7 cellular contexts compared by ENCODE assay signal in the genomic region with DNA sequence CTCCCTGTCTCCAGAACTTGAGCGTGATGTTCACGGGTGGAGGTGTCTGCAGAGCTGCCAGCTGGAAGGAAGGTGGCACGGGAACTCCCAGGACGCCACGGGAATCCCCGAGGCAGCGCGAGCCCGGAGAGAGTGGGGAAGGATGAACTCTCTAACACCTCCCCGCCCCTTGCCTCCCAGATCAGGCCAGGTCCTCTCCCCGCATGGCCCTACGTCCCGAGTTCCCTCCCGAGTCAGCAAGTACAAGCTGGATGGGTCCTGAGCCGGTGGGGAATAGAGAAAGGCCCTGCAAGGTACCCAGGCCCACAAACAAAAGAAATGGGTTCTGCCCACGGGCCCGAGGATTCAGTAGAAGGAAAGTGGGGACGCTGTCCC. TPM values are rescaled to one million over a fixed set of nuclear protein-coding genes. Genes with fewer than 3 reads are reported as not detected.
DNase-seq lines count a peak whose midpoint lies in the region; ATAC-seq and TF ChIP-seq lines count a peak whose summit lies in the region.
"Not testable (repeated sequence)": the region's sequence is repeated elsewhere in the genome, so short reads cannot be mapped to it uniquely, and the experiment has no call there.

No MANE protein-coding gene starts in this region.

- H3K27me3 ChIP-seq in mammary epithelial cell (ENCODE audit: insufficient read depth, low read length); right cardiac atrium (ENCODE audit: control insufficient read depth, insufficient read depth); prostate gland (replicated peaks; ENCODE audit: insufficient read depth): not testable (repeated sequence)

- not testable (repeated sequence) for TF ChIP-seq CTCF in mammary epithelial cell (conservative IDR thresholded peaks at IDR 0.05 in 1 of 2, IDR thresholded peaks at IDR 0.05 in 1 of 2; ENCODE audit: extremely low read depth in 1 of 2, insufficient read depth in 1 of 2, low read depth in 1 of 2, low read length in 2 of 2); prostate gland (IDR thresholded peaks at IDR 0.05)

- not testable (repeated sequence) for H4K20me1 ChIP-seq in mammary epithelial cell (ENCODE audit: insufficient read depth, low read length)

- not testable (repeated sequence) for H3K79me2 ChIP-seq in mammary epithelial cell (ENCODE audit: insufficient read depth, low read length)

- dilution Hi-C loops in mammary epithelial cell (cut with HindIII; ENCODE audit: low sequenced_read_pairs), result not testable (repeated sequence)

- in situ Hi-C loops in mammary epithelial cell (cut with MboI; ENCODE audit: low sequenced_read_pairs in 2 of 2), result not testable (repeated sequence)

- not testable (repeated sequence) for H3K4me1 ChIP-seq in mammary epithelial cell (ENCODE audit: insufficient read depth, low read length); right cardiac atrium (ENCODE audit: control insufficient read depth, insufficient read depth, low read length); prostate gland (replicated peaks)

- intact Hi-C loops in mammary epithelial cell (cut with micrococcal nuclease); right cardiac atrium (cut with DNase I); prostate gland (cut with DNase I): not testable (repeated sequence)

- peak overlapping the region; percentile 63 for H3K4me2 ChIP-seq in mammary epithelial cell (ENCODE audit: insufficient read depth, low read depth, low read length)

- CTCF ChIA-PET in T-cell (lab: Charles Lee); mammary epithelial cell (lab: Charles Lee; ENCODE audit: low non-redundant PET): not testable (repeated sequence)

- H3K4me3 Mint-ChIP-seq in T-cell, result peak overlapping the region; percentile 50 to 72 (median 54)

- peak overlapping the region in 1 of 2 donors; percentile 39 for H3K27ac Mint-ChIP-seq in T-cell

- not testable (repeated sequence) for H3K36me3 ChIP-seq in mammary epithelial cell (ENCODE audit: insufficient read depth, low read length); prostate gland

- ATAC-seq in GM21576 (IDR thresholded peaks at IDR 0.05; ENCODE audit: unreplicated experiment) (peak; percentile 33), HG03354 (IDR thresholded peaks at IDR 0.05; ENCODE audit: poor library complexity, severe bottlenecking, unreplicated experiment) (peak; percentile 48), T-cell (replicated peaks in 1 of 4) (peak; percentile 6 to 43 (median 15)), right cardiac atrium (peak; percentile 55 to 69)

- DNase-seq in T-cell, result peak in 1 of 34 experiments; percentile 8
- DNase-seq in mammary epithelial cell; right cardiac atrium; prostate gland (ENCODE audit: low spot score): not testable (repeated sequence)

- not testable (repeated sequence) for H3K9me3 ChIP-seq in mammary epithelial cell (replicated peaks; ENCODE audit: insufficient read depth, low read length); right cardiac atrium (ENCODE audit: control insufficient read depth, low read length); prostate gland

- not testable (repeated sequence) for H2AFZ ChIP-seq in mammary epithelial cell (ENCODE audit: low read depth, low read length)

- BruUV-seq in mammary epithelial cell (replicated peaks; lab: Mats Ljungman, UMichigan), result not testable (repeated sequence)

- H3K4me3 ChIP-seq in GM08714 (ENCODE audit: low read length) (peak overlapping the region; percentile 41; the same call in 1 of the 2 replicates), mammary epithelial cell (replicated peaks in 1 of 3; ENCODE audit: insufficient read depth in 1 of 3, low read depth in 2 of 3, low read length in 3 of 3) (peak overlapping the region in 1 of 3 experiments; percentile 20), right cardiac atrium (ENCODE audit: low read length) (peak overlapping the region; percentile 44), prostate gland (peak overlapping the region; percentile 28)

- not testable (repeated sequence) for H3K36me3 Mint-ChIP-seq in T-cell

- POLR2A ChIA-PET in T-cell (lab: Charles Lee), result not testable (repeated sequence)

- not testable (repeated sequence) for H3K27ac ChIP-seq in mammary epithelial cell (ENCODE audit: insufficient read depth, low read depth, low read length); right cardiac atrium (ENCODE audit: low read length)
- H3K27ac ChIP-seq in prostate gland, result peak overlapping the region in 1 of 2 donors; percentile 10

- H3K9me3 Mint-ChIP-seq in T-cell, result not testable (repeated sequence)

- H3K27me3 Mint-ChIP-seq in T-cell, result not testable (repeated sequence)

- not testable (repeated sequence) for H3K9ac ChIP-seq in mammary epithelial cell (ENCODE audit: insufficient read depth, low read length)

- not testable (repeated sequence) for TF ChIP-seq POLR2A in prostate gland (IDR thresholded peaks at IDR 0.05)

- peaks cover 40 to 44% (median 42%) of the 10 kb centered on the region in 3 donors for H3K4me1 Mint-ChIP-seq in T-cell

- 21% methylated on average over 4 of the region's 18 CpGs for WGBS in mammary epithelial cell (ENCODE audit: low coverage, missing lambda C conversion rate)
- 4% methylated on average over 9 of the region's 18 CpGs for WGBS in right cardiac atrium
- 12% methylated on average over 5 of the region's 18 CpGs for WGBS in prostate gland

RNA-seq across cellular contexts. Expression of a gene that starts 17.8 kb away (rescaled TPM):
- 10 to 100 TPM; 14.0 to 21.9 (median 16.4) TPM for total RNA-seq in T-cell
- total RNA-seq in mammary epithelial cell, result 10 to 100 TPM in 1 of 2 donors, 1 to 10 TPM in 1; 9.3 to 25.0 TPM
- 15.7 TPM for polyA plus RNA-seq in mammary epithelial cell
- 40.3 TPM for polyA minus RNA-seq in mammary epithelial cell
- total RNA-seq in right cardiac atrium, result 10 to 100 TPM; 15.5 to 23.6 (median 20.5) TPM
- 44.2 TPM for polyA plus RNA-seq in right cardiac atrium
- total RNA-seq in prostate gland, result 10 to 100 TPM; 13.1 to 17.9 TPM

RNA-seq across cellular contexts. Expression of a gene that starts 45.3 kb away (rescaled TPM):
- 1 to 10 TPM in 1 of 5 donors, under 1 TPM in 4; 0.38 to 1.9 (median 0.59) TPM for total RNA-seq in T-cell
- total RNA-seq in mammary epithelial cell, result under 1 TPM; 0.17 to 0.31 TPM
- polyA plus RNA-seq in mammary epithelial cell, result 0.01 TPM
- polyA minus RNA-seq in mammary epithelial cell, result not detected
- total RNA-seq in right cardiac atrium, result under 1 TPM; 0.17 to 0.45 (median 0.17) TPM
- 0.18 TPM for polyA plus RNA-seq in right cardiac atrium
- total RNA-seq in prostate gland, result 1 to 10 TPM in 1 of 2 donors, under 1 TPM in 1; 0.59 to 3.9 TPM

RNA-seq across cellular contexts. Expression of a gene that starts 52.9 kb away (rescaled TPM):
- total RNA-seq in T-cell (10 to 100 TPM; 11.1 to 21.4 (median 17.5) TPM), mammary epithelial cell (10 to 100 TPM; 25.0 to 30.9 TPM), right cardiac atrium (10 to 100 TPM; 19.9 to 27.9 (median 26.0) TPM), prostate gland (10 to 100 TPM; 37.0 to 40.6 TPM)
- polyA plus RNA-seq in mammary epithelial cell (33.2 TPM), right cardiac atrium (52.7 TPM)
- 19.2 TPM for polyA minus RNA-seq in mammary epithelial cell
